Comparison of ENCODE assay signal across 9 cellular contexts in genomic region chr16:88382491-88383400, GRCh38. TPM values are rescaled to one million over a fixed set of nuclear protein-coding genes. Genes with fewer than 3 reads are reported as not detected.
DNase-seq lines count a peak whose midpoint lies in the region; ATAC-seq lines count a peak whose summit lies in the region.
"Had no signal": no experiment of that assay in that cellular context is flagged by ENCODE, and none has a peak within 500 bp of the region (broad histone marks: within the 10 kb centered on the region; RNA-seq: fewer than 3 reads in every experiment).

TSS of gene ZNF469 (plus strand) at chr16:88382959. CDS start at chr16:88427471, 44,512 bp downstream.

- no peak for DNase-seq in CD8-positive, alpha-beta memory T cell
- DNase-seq in T-cell (no peak), cardiac septum (ENCODE audit: low spot score) (peak; percentile 72), posterior vena cava (ENCODE audit: low spot score) (peak; percentile 79), NCI-H2196 treated with DMSO at 0.1 percent for 48 hours (lab: John Stamatoyannopoulos, UW; ENCODE audit: unreplicated experiment) (no peak), NOMO-1 treated with DMSO at 0.1 percent for 48 hours (lab: John Stamatoyannopoulos, UW; ENCODE audit: unreplicated experiment) (no peak)
- no peak for DNase-seq in activated CD4-positive, alpha-beta T cell treated with anti-CD3 and anti-CD28 coated beads, Interleukin-2, amount 50 U/mL, for 48 hours
- DNase-seq in activated T-helper 2 cell treated with anti-CD3 and anti-CD28 coated beads, Interferon-gamma antibody, Interleukin-2, Interleukin-4, amounts not matched to agents 10 μg/mL and 5 μg/mL and 100 μg/mL, durations not matched to agents 14 hours and 24 hours and 36 hours (ENCODE audit: low spot score), result no peak

- H3K4me1 ChIP-seq in CD8-positive, alpha-beta memory T cell (ENCODE audit: insufficient read depth, low read length), result no peaks in the 10 kb centered on the region

- H3K4me3 ChIP-seq in CD8-positive, alpha-beta memory T cell (ENCODE audit: low read length), result no peak within 1 kb of the TSS

- H3K27ac Mint-ChIP-seq in CD8-positive, alpha-beta memory T cell, result no peak within 1 kb of the TSS
- no peak within 1 kb of the TSS for H3K27ac Mint-ChIP-seq in T-cell
- H3K27ac Mint-ChIP-seq in activated T-helper 2 cell treated with anti-CD3 and anti-CD28 coated beads, Interferon-gamma antibody, Interleukin-2, Interleukin-4, amounts not matched to agents 10 μg/mL and 5 μg/mL and 100 μg/mL, durations not matched to agents 14 hours and 24 hours and 36 hours, result no peak within 1 kb of the TSS

- H3K27me3 Mint-ChIP-seq in CD8-positive, alpha-beta memory T cell, result peaks cover 24 to 34% of the 10 kb centered on the region in 2 donors
- H3K27me3 Mint-ChIP-seq in T-cell, result peaks cover 25 to 42% of the 10 kb centered on the region in 2 donors
- H3K27me3 Mint-ChIP-seq in activated T-helper 2 cell treated with anti-CD3 and anti-CD28 coated beads, Interferon-gamma antibody, Interleukin-2, Interleukin-4, amounts not matched to agents 10 μg/mL and 5 μg/mL and 100 μg/mL, durations not matched to agents 14 hours and 24 hours and 36 hours (ENCODE audit: low read depth), result peaks cover 22% of the 10 kb centered on the region

- H3K36me3 Mint-ChIP-seq in CD8-positive, alpha-beta memory T cell, result no peaks in the 10 kb centered on the region
- no peaks in the 10 kb centered on the region for H3K36me3 Mint-ChIP-seq in T-cell
- no peaks in the 10 kb centered on the region for H3K36me3 Mint-ChIP-seq in activated T-helper 2 cell treated with anti-CD3 and anti-CD28 coated beads, Interferon-gamma antibody, Interleukin-2, Interleukin-4, amounts not matched to agents 10 μg/mL and 5 μg/mL and 100 μg/mL, durations not matched to agents 14 hours and 24 hours and 36 hours (ENCODE audit: low read depth)

- no peak for ATAC-seq in T-cell (replicated peaks in 1 of 4)

- H3K27me3 ChIP-seq in CD8-positive, alpha-beta memory T cell (ENCODE audit: insufficient read depth, low read length, poor library complexity, severe bottlenecking), result peaks cover 21% of the 10 kb centered on the region

- intact Hi-C loops in cardiac septum (cut with DNase I), result no loop called here
- intact Hi-C loops in posterior vena cava (cut with DNase I), result no loop called here
- intact Hi-C loops in activated T-helper 2 cell treated with anti-CD3 and anti-CD28 coated beads, Interferon-gamma antibody, Interleukin-2, Interleukin-4, amounts not matched to agents 10 μg/mL and 5 μg/mL and 100 μg/mL, durations not matched to agents 14 hours and 24 hours and 36 hours (cut with micrococcal nuclease), result no loop called here

- H3K9me3 ChIP-seq in CD8-positive, alpha-beta memory T cell (ENCODE audit: low read length), result no peaks in the 10 kb centered on the region

- H3K36me3 ChIP-seq in CD8-positive, alpha-beta memory T cell (ENCODE audit: insufficient read depth, low read length), result no peaks in the 10 kb centered on the region

- peak within 1 kb of the TSS in 4 of 7 donors; percentile 39 to 86 (median 46) for H3K4me3 Mint-ChIP-seq in CD8-positive, alpha-beta memory T cell
- H3K4me3 Mint-ChIP-seq in T-cell, result peak within 1 kb of the TSS; percentile 9 to 70 (median 37)
- no peak within 1 kb of the TSS for H3K4me3 Mint-ChIP-seq in activated T-helper 2 cell treated with anti-CD3 and anti-CD28 coated beads, Interferon-gamma antibody, Interleukin-2, Interleukin-4, amounts not matched to agents 10 μg/mL and 5 μg/mL and 100 μg/mL, durations not matched to agents 14 hours and 24 hours and 36 hours (ENCODE audit: low read depth)

- POLR2A ChIA-PET in CD8-positive, alpha-beta memory T cell (lab: Charles Lee), result no interaction called here
- POLR2A ChIA-PET in T-cell (lab: Charles Lee), result no interaction called here

- no peak within 1 kb of the TSS for H3K27ac ChIP-seq in CD8-positive, alpha-beta memory T cell (ENCODE audit: low read depth, low read length)
- H3K27ac ChIP-seq: VCaP had no signal

- CTCF ChIA-PET in CD8-positive, alpha-beta memory T cell (lab: Charles Lee), result no interaction called here
- CTCF ChIA-PET in T-cell (lab: Charles Lee), result no interaction called here

- H3K4me1 Mint-ChIP-seq in CD8-positive, alpha-beta memory T cell, result peaks cover 0 to 11% (median 3%) of the 10 kb centered on the region in 3 donors
- H3K4me1 Mint-ChIP-seq in T-cell, result peaks cover 4 to 10% (median 9%) of the 10 kb centered on the region in 3 donors
- H3K4me1 Mint-ChIP-seq in activated T-helper 2 cell treated with anti-CD3 and anti-CD28 coated beads, Interferon-gamma antibody, Interleukin-2, Interleukin-4, amounts not matched to agents 10 μg/mL and 5 μg/mL and 100 μg/mL, durations not matched to agents 14 hours and 24 hours and 36 hours (ENCODE audit: low read depth), result no peaks in the 10 kb centered on the region

- H3K9me3 Mint-ChIP-seq in CD8-positive, alpha-beta memory T cell, result peaks cover 0 to 2% (median 0%) of the 10 kb centered on the region in 5 donors
- H3K9me3 Mint-ChIP-seq in T-cell, result no peaks in the 10 kb centered on the region
- H3K9me3 Mint-ChIP-seq in activated T-helper 2 cell treated with anti-CD3 and anti-CD28 coated beads, Interferon-gamma antibody, Interleukin-2, Interleukin-4, amounts not matched to agents 10 μg/mL and 5 μg/mL and 100 μg/mL, durations not matched to agents 14 hours and 24 hours and 36 hours, result no peaks in the 10 kb centered on the region

RNA-seq across cellular contexts. Expression of gene ZNF469, which starts in this region (rescaled TPM):
- total RNA-seq in CD8-positive, alpha-beta memory T cell, result 1 to 10 TPM; 1.5 to 1.7 TPM
- 0.23 TPM for polyA plus RNA-seq in CD8-positive, alpha-beta memory T cell
- 1 to 10 TPM in 4 of 5 donors, under 1 TPM in 1; 0.63 to 1.8 (median 1.6) TPM for total RNA-seq in T-cell
- total RNA-seq in cardiac septum, result 1.5 TPM
- 1 to 10 TPM; 2.9 to 6.2 TPM for total RNA-seq in posterior vena cava
- 0.59 and 0.67 TPM in 2 replicates for total RNA-seq in activated T-helper 2 cell treated with anti-CD3 and anti-CD28 coated beads, Interferon-gamma antibody, Interleukin-2, Interleukin-4, amounts not matched to agents 10 μg/mL and 5 μg/mL and 100 μg/mL, durations not matched to agents 14 hours and 24 hours and 36 hours

Comparison
In these comparisons a context has a peak if more than half of its experiments do, and no peak if none do; other contexts are left out.
1. DNase-seq: peak in cardiac septum (single experiment) and posterior vena cava (single experiment); none in CD8-positive, alpha-beta memory T cell (0 of 5), T-cell (0 of 34), activated CD4-positive, alpha-beta T cell treated with anti-CD3 and anti-CD28 coated beads, Interleukin-2, amount 50 U/mL, for 48 hours (0 of 2), activated T-helper 2 cell treated with anti-CD3 and anti-CD28 coated beads, Interferon-gamma antibody, Interleukin-2, Interleukin-4, amounts not matched to agents 10 μg/mL and 5 μg/mL and 100 μg/mL, durations not matched to agents 14 hours and 24 hours and 36 hours (single experiment), NCI-H2196 treated with DMSO at 0.1 percent for 48 hours (single experiment) and NOMO-1 treated with DMSO at 0.1 percent for 48 hours (single experiment).